In the genomic region with DNA sequence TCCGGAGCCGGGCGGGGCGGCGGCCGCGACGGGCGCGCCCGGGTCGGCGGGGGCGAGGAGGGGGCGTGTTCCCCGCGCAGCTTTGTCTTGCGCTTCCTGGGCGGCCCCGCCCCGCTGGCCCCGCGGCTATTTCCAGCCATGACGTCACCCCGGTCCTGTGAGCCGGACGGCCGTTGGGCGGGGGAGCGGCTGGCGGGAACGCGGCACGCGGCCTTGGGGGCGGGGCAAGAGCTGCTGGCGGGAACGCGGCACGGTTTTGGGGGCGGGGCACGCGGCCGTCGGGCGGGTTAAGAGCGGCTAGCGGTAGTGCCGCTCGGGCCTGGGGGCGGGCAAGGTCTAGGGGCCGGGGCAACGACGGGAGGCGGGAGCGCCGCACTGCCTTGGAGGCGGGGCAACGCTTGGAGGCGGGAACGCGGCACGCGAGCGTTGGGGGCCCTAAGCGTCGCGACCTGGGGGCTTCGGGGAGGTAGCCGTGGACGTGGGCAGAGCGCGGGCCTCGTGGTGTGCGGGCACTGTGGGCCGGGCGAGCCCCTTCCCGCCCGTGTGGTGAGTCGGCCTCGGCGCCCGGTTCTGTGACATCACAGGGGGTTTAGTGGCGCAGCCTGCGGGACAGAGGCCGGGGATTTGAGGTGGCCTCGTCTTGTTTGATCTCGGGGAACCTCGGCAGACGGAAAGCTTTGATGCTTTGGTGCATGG, we compare ENCODE assay signal across 8 cellular contexts. TPM values are rescaled to one million over a fixed set of nuclear protein-coding genes. Genes with fewer than 3 reads are reported as not detected.
A peak's percentile ranks its signal among the peaks of the same experiment; 100 is the strongest.
DNase-seq lines count a peak whose midpoint lies in the region; ATAC-seq and TF ChIP-seq lines count a peak whose summit lies in the region.

No MANE protein-coding gene starts in this region.

- H3K4me3 ChIP-seq in Caco-2 (ENCODE audit: low read depth, low read length) (peak overlapping the region; percentile 96), SJSA1 (peak overlapping the region; percentile 97), neutrophil (ENCODE audit: low read depth in 1 of 2, low read length in 1 of 2) (peak overlapping the region; percentile 62 to 65), stomach (peak overlapping the region; percentile 52 to 67 (median 58))

- H3K27me3 ChIP-seq in Caco-2 (replicated peaks; ENCODE audit: control insufficient read depth, insufficient read depth, low read length) (no peaks in the 10 kb centered on the region), SJSA1 (replicated peaks) (no peaks in the 10 kb centered on the region), neutrophil (peaks cover 41% of the 10 kb centered on the region), stomach (no peaks in the 10 kb centered on the region)

- POLR2A ChIA-PET in Caco-2 (lab: Charles Lee), result interaction anchor here (0.6 to 1.7 kb wide), 8 partner anchors 10 to 488 kb away, joined by 3 to 15 read pairs (median 7); a partner anchor contains a TSS

- no peak for TF ChIP-seq POLR2A in stomach (IDR thresholded peaks at IDR 0.05)

- no peaks in the 10 kb centered on the region for H3K9me3 ChIP-seq in Caco-2
- H3K9me3 ChIP-seq in SJSA1 (replicated peaks), result peaks cover 7% of the 10 kb centered on the region
- no peaks in the 10 kb centered on the region for H3K9me3 ChIP-seq in neutrophil
- no peaks in the 10 kb centered on the region for H3K9me3 ChIP-seq in stomach

- H3K9me3 Mint-ChIP-seq in Caco-2 (ENCODE audit: unreplicated experiment), result no peaks in the 10 kb centered on the region
- H3K9me3 Mint-ChIP-seq in activated naive CD4-positive, alpha-beta T cell treated with anti-CD3 and anti-CD28 coated beads, Interleukin-2, amount 10 ng/mL, durations not matched to agents 7 days and 5 days, result no peaks in the 10 kb centered on the region

- TF ChIP-seq EP300 in Ishikawa (IDR thresholded peaks at IDR 0.05; ENCODE audit: borderline replicate concordance) (no peak), stomach (IDR thresholded peaks at IDR 0.05) (no peak)

- no peak for TF ChIP-seq RAD21 in Ishikawa (IDR thresholded peaks at IDR 0.05; ENCODE audit: low read depth)

- no TSS peak for BruUV-seq in Caco-2 (replicated peaks; lab: Mats Ljungman, UMichigan)

- intact Hi-C loops in Caco-2 (cut with micrococcal nuclease; ENCODE audit: unreplicated experiment) (loop anchor here (1.0 to 2.0 kb wide), 3 partner anchors 77 to 413 kb away; a partner anchor contains a TSS), stomach (cut with DNase I; ENCODE audit: low total_unique reads) (no loop called here)

- 0 to 12% (median 10%) methylated on average over 10 to 87 of the region's 90 CpGs for WGBS in stomach, 5 donors

- CTCF ChIA-PET in Caco-2 (lab: Charles Lee), result interaction anchor here (0.5 to 3.0 kb wide), 9 partner anchors 13 to 504 kb away, joined by 3 to 16 read pairs (median 4); a partner anchor contains a TSS
- CTCF ChIA-PET in activated naive CD4-positive, alpha-beta T cell treated with anti-CD3 and anti-CD28 coated beads, Interleukin-2, amount 10 ng/mL, durations not matched to agents 7 days and 5 days (lab: Charles Lee), result interaction anchor here (1.1 to 7.0 kb wide), 5 partner anchors 14 to 244 kb away, joined by 5 to 90 read pairs (median 11); no protein-coding TSS in a partner anchor

- H3K27ac ChIP-seq in SJSA1, result peak overlapping the region; percentile 97
- peak overlapping the region; percentile 68 for H3K27ac ChIP-seq in neutrophil
- peak overlapping the region; percentile 92 to 100 (median 99) for H3K27ac ChIP-seq in stomach

- DNase-seq in Caco-2 (peak; percentile 98 to 100), SJSA1 (ENCODE audit: low read depth in 1 of 2, low spot score in 2 of 2) (peak; percentile 79 to 96), foreskin melanocyte (peak; percentile 88), stomach (peak; percentile 99)
- peak; percentile 92 for DNase-seq in activated naive CD4-positive, alpha-beta T cell treated with anti-CD3 and anti-CD28 coated beads, Interleukin-2, amount 10 ng/mL, durations not matched to agents 7 days and 5 days

- H3K4me1 Mint-ChIP-seq in Caco-2 (ENCODE audit: low read depth, unreplicated experiment), result peaks cover 16% of the 10 kb centered on the region
- peaks cover 34% of the 10 kb centered on the region for H3K4me1 Mint-ChIP-seq in activated naive CD4-positive, alpha-beta T cell treated with anti-CD3 and anti-CD28 coated beads, Interleukin-2, amount 10 ng/mL, durations not matched to agents 7 days and 5 days

- H3K4me1 ChIP-seq in Caco-2 (peaks cover 20% of the 10 kb centered on the region), SJSA1 (replicated peaks) (peaks cover 16% of the 10 kb centered on the region), neutrophil (ENCODE audit: control insufficient read depth in 1 of 2, insufficient read depth in 1 of 2, low read depth in 1 of 2, low read length in 1 of 2) (peaks cover 9 to 14% of the 10 kb centered on the region in 2 experiments), stomach (peaks cover 51 to 87% (median 84%) of the 10 kb centered on the region in 4 donors)

- peak; percentile 48 for ATAC-seq in GM21619 (IDR thresholded peaks at IDR 0.05; ENCODE audit: unreplicated experiment)

- peaks cover 49% of the 10 kb centered on the region for H3K36me3 Mint-ChIP-seq in Caco-2 (ENCODE audit: insufficient read depth, unreplicated experiment)
- H3K36me3 Mint-ChIP-seq in activated naive CD4-positive, alpha-beta T cell treated with anti-CD3 and anti-CD28 coated beads, Interleukin-2, amount 10 ng/mL, durations not matched to agents 7 days and 5 days, result peaks cover 17% of the 10 kb centered on the region

- no peaks in the 10 kb centered on the region for H3K27me3 Mint-ChIP-seq in Caco-2 (ENCODE audit: insufficient read depth, unreplicated experiment)
- H3K27me3 Mint-ChIP-seq in activated naive CD4-positive, alpha-beta T cell treated with anti-CD3 and anti-CD28 coated beads, Interleukin-2, amount 10 ng/mL, durations not matched to agents 7 days and 5 days, result peaks cover 64% of the 10 kb centered on the region

- H3K4me3 Mint-ChIP-seq in Caco-2 (ENCODE audit: unreplicated experiment), result peak overlapping the region; percentile 95
- peak overlapping the region; percentile 62 for H3K4me3 Mint-ChIP-seq in activated naive CD4-positive, alpha-beta T cell treated with anti-CD3 and anti-CD28 coated beads, Interleukin-2, amount 10 ng/mL, durations not matched to agents 7 days and 5 days

- H3K36me3 ChIP-seq in Caco-2 (ENCODE audit: control insufficient read depth, insufficient read depth, low read length) (no peaks in the 10 kb centered on the region), SJSA1 (peaks cover 34% of the 10 kb centered on the region), neutrophil (no peaks in the 10 kb centered on the region), stomach (peaks cover 19 to 30% (median 30%) of the 10 kb centered on the region in 4 donors)

- no peak for TF ChIP-seq CTCF in Caco-2 (IDR thresholded peaks at IDR 0.05; ENCODE audit: insufficient read depth in 1 of 2, low read depth in 1 of 2, low read length in 1 of 2, severe bottlenecking in 1 of 2, unreplicated experiment in 1 of 2)
- peak; percentile 12 for TF ChIP-seq CTCF in neutrophil (IDR thresholded peaks at IDR 0.05)
- no peak for TF ChIP-seq CTCF in stomach (IDR thresholded peaks at IDR 0.05)

- H3K27ac Mint-ChIP-seq in Caco-2 (ENCODE audit: unreplicated experiment), result peak overlapping the region; percentile 96
- H3K27ac Mint-ChIP-seq in activated naive CD4-positive, alpha-beta T cell treated with anti-CD3 and anti-CD28 coated beads, Interleukin-2, amount 10 ng/mL, durations not matched to agents 7 days and 5 days, result peak overlapping the region; percentile 89

TF ChIP-seq in Ishikawa, 13 proteins besides CTCF, POLR2A, EP300 and RAD21:
- 0 out of 2 replicates have a peak, but pooled peaks have one; percentile 27 for TF ChIP-seq CREB1 (IDR thresholded peaks at IDR 0.05; ENCODE audit: low read depth)
- TF ChIP-seq FOXM1 (IDR thresholded peaks at IDR 0.05; ENCODE audit: borderline replicate concordance, low read depth), result no peak
- TF ChIP-seq EGR1 (IDR thresholded peaks at IDR 0.05), result peak; percentile 76
- TF ChIP-seq TCF12 (IDR thresholded peaks at IDR 0.05; ENCODE audit: low read depth), result peak; percentile 11; the same call in 1 of the 2 replicates
- TF ChIP-seq, protein P1, sequence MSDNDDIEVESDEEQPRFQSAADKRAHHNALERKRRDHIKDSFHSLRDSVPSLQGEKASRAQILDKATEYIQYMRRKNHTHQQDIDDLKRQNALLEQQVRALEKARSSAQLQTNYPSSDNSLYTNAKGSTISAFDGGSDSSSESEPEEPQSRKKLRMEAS (IDR thresholded peaks at IDR 0.05), result peak; percentile 97
- TF ChIP-seq, protein P2, sequence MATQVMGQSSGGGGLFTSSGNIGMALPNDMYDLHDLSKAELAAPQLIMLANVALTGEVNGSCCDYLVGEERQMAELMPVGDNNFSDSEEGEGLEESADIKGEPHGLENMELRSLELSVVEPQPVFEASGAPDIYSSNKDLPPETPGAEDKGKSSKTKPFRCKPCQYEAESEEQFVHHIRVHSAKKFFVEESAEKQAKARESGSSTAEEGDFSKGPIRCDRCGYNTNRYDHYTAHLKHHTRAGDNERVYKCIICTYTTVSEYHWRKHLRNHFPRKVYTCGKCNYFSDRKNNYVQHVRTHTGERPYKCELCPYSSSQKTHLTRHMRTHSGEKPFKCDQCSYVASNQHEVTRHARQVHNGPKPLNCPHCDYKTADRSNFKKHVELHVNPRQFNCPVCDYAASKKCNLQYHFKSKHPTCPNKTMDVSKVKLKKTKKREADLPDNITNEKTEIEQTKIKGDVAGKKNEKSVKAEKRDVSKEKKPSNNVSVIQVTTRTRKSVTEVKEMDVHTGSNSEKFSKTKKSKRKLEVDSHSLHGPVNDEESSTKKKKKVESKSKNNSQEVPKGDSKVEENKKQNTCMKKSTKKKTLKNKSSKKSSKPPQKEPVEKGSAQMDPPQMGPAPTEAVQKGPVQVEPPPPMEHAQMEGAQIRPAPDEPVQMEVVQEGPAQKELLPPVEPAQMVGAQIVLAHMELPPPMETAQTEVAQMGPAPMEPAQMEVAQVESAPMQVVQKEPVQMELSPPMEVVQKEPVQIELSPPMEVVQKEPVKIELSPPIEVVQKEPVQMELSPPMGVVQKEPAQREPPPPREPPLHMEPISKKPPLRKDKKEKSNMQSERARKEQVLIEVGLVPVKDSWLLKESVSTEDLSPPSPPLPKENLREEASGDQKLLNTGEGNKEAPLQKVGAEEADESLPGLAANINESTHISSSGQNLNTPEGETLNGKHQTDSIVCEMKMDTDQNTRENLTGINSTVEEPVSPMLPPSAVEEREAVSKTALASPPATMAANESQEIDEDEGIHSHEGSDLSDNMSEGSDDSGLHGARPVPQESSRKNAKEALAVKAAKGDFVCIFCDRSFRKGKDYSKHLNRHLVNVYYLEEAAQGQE (IDR thresholded peaks at IDR 0.05; ENCODE audit: low read depth), result peak; percentile 2; the same call in 1 of the 2 replicates
- no peak for TF ChIP-seq TAF1 (IDR thresholded peaks at IDR 0.05; ENCODE audit: low read depth)

RNA-seq across cellular contexts. Expression of a gene that starts 0.7 kb away (rescaled TPM):
- total RNA-seq in Caco-2 (2022), result 21.0 and 22.9 TPM in 2 replicates
- total RNA-seq in SJSA1 (2014; rRNA removed; shearing (Covaris generic)), result 13.6 and 16.0 TPM in 2 replicates
- 10 to 100 TPM in 3 of 5 donors, 1 to 10 TPM in 2; 4.1 to 21.6 (median 17.1) TPM for total RNA-seq in stomach
- 10 to 100 TPM in 1 of 3 donors, 1 to 10 TPM in 2; 4.2 to 19.6 (median 7.0) TPM for polyA plus RNA-seq in stomach

RNA-seq across cellular contexts. Expression of a gene that starts 36.2 kb away (rescaled TPM):
- total RNA-seq in Caco-2 (2022), result 0.91 and 1.4 TPM in 2 replicates
- 13.7 and 21.3 TPM in 2 replicates for total RNA-seq in SJSA1 (2014; rRNA removed; shearing (Covaris generic))
- total RNA-seq in stomach, result 10 to 100 TPM in 2 of 5 donors, 1 to 10 TPM in 2, not detected in 1; 3.5 to 33.8 (median 9.1) TPM
- 1 to 10 TPM; 1.1 to 5.8 (median 2.4) TPM for polyA plus RNA-seq in stomach

Comparison
In these comparisons a context has a peak if more than half of its experiments do, and no peak if none do; other contexts are left out.
1. Peak in every context shown above with its lines: DNase-seq, ATAC-seq, H3K4me3 ChIP-seq and H3K27ac ChIP-seq.